In the genomic region with DNA sequence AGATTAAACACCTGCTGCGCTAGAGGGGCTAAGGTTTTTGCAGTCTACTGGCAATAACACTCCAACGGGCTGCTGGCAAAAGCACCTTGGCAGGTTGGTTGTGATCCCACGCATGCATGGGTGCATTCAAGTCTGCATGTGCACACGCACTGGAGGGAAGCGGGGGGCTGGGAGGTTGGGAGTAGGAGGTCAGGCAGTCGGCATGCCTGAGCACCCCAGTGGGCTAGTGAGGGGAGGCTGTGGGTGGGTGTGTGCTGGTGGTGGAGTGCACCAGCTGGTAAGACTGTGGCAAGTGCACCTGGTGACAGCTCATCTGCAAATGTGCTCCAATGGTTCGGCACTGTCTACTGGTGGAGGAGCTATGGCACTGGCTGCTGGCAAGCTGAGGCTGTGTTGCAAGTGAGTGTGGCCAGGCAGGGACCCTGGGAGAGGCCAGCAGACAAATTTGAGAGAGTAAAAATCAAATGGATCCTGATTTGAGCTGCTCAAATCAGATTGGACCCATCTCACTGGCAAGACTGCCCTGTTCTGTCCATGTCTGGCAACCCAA, we compare ENCODE assay signal across 28 cellular contexts.
"Had no signal": no experiment of that assay in that cellular context is flagged by ENCODE, and none has a peak within 500 bp of the region (broad histone marks: within the 10 kb centered on the region; RNA-seq: fewer than 3 reads in every experiment).

No MANE protein-coding gene starts in this region.

- DNase-seq: activated CD4-positive, alpha-beta T cell treated with anti-CD3 and anti-CD28 coated beads, Interleukin-2, amount 10 ng/mL, durations not matched to agents 24 days and 14 days; activated CD4-positive, alpha-beta T cell treated with anti-CD3 and anti-CD28 coated beads, Interleukin-2, amount 50 U/mL, for 4 hours; activated CD8-positive, alpha-beta T cell treated with anti-CD3 and anti-CD28 coated beads for 36 hours; activated gamma-delta T cell treated with Interleukin-2 at 50 U/mL for 16 hours; activated naive CD4-positive, alpha-beta T cell treated with anti-CD3 and anti-CD28 coated beads for 36 hours; activated naive CD8-positive, alpha-beta T cell treated with anti-CD3 and anti-CD28 coated beads, Interleukin-2, amount 50 U/mL, for 24 hours; activated T-cell treated with anti-CD3 and anti-CD28 coated beads, Interleukin-2, amount 50 U/mL, for 24 hours; anterior cingulate cortex; caudate nucleus; NCI-H1092 treated with DMSO at 0.1 percent for 48 hours; NCI-H1417; NCI-H146; NCI-H187 treated with DMSO at 0.1 percent for 48 hours; NCI-H2081; NCI-H345; NCI-H510A; NCI-H526; NCI-H748 treated with DMSO at 0.1 percent for 48 hours; NK-92 treated with Interleukin-12 subunit alpha and Interleukin-12 subunit beta, amount 100 ng/mL, for 24 hours; PC-3; Peyer's patch; RPMI8226; SIG-M5; SW 1271; T-helper 1 cell; T1000; WERI-Rb-1 had no signal

- H3K4me3 ChIP-seq: K562, Peyer's patch had no signal

- ATAC-seq: activated CD8-positive, alpha-beta T cell treated with anti-CD3 and anti-CD28 coated beads for 36 hours; activated naive CD8-positive, alpha-beta T cell treated with anti-CD3 and anti-CD28 coated beads, Interleukin-2, amount 50 U/mL, for 24 hours; K562; PC-3 had no signal

- H3K36me3 ChIP-seq: Peyer's patch, WERI-Rb-1 had no signal

- H3K27ac ChIP-seq: Peyer's patch, WERI-Rb-1 had no signal

- H3K4me1 ChIP-seq: Peyer's patch had no signal

- H3K27me3 ChIP-seq: Peyer's patch had no signal

- H3K9me3 ChIP-seq: Peyer's patch had no signal

- FAIRE-seq: K562 had no signal
